In genomic region chr6:98433325-98433724, GRCh38 we compare ENCODE assay signal across 16 cellular contexts.
DNase-seq lines count a peak whose midpoint lies in the region; ATAC-seq and TF ChIP-seq lines count a peak whose summit lies in the region.
"Had no signal": no experiment of that assay in that cellular context is flagged by ENCODE, and none has a peak within 500 bp of the region (broad histone marks: within the 10 kb centered on the region; RNA-seq: fewer than 3 reads in every experiment).

No MANE protein-coding gene starts in this region.

- no peak overlapping the region for H3K27ac ChIP-seq in mammary epithelial cell (ENCODE audit: insufficient read depth, low read depth, low read length)
- H3K27ac ChIP-seq: SK-N-MC, upper lobe of right lung, WERI-Rb-1 had no signal

- no peaks in the 10 kb centered on the region for H3K27me3 ChIP-seq in mammary epithelial cell (ENCODE audit: insufficient read depth, low read length)
- H3K27me3 ChIP-seq: upper lobe of right lung had no signal

- no peaks in the 10 kb centered on the region for H3K9me3 ChIP-seq in mammary epithelial cell (replicated peaks; ENCODE audit: insufficient read depth, low read length)
- H3K9me3 ChIP-seq: mucosa of descending colon had no signal

- H4K20me1 ChIP-seq in mammary epithelial cell (ENCODE audit: insufficient read depth, low read length) = no peaks in the 10 kb centered on the region

- WGBS in mammary epithelial cell (ENCODE audit: low coverage, missing lambda C conversion rate) = 50% methylated on average over 2 of the region's 2 CpGs

- intact Hi-C loops in mammary epithelial cell (cut with micrococcal nuclease) = no loop called here

- no peaks in the 10 kb centered on the region for H3K4me1 ChIP-seq in mammary epithelial cell (ENCODE audit: insufficient read depth, low read length)
- H3K4me1 ChIP-seq: upper lobe of right lung had no signal

- BruUV-seq in mammary epithelial cell (replicated peaks; lab: Mats Ljungman, UMichigan) = no TSS peak

- CTCF ChIA-PET in mammary epithelial cell (lab: Charles Lee; ENCODE audit: low non-redundant PET) = no interaction called here

- ATAC-seq in GM18505 (IDR thresholded peaks at IDR 0.05; ENCODE audit: unreplicated experiment) (peak; percentile 94), GM19467 (IDR thresholded peaks at IDR 0.05; ENCODE audit: unreplicated experiment) (peak; percentile 81), HG02798 (IDR thresholded peaks at IDR 0.05; ENCODE audit: poor library complexity, unreplicated experiment) (peak; percentile 77), HG03442 (IDR thresholded peaks at IDR 0.05; ENCODE audit: unreplicated experiment) (peak; percentile 95)
- ATAC-seq: mucosa of descending colon, upper lobe of right lung had no signal

- H3K4me2 ChIP-seq in mammary epithelial cell (ENCODE audit: insufficient read depth, low read depth, low read length) = no peak overlapping the region

- H3K4me3 ChIP-seq in mammary epithelial cell (replicated peaks in 1 of 3; ENCODE audit: insufficient read depth in 1 of 3, low read depth in 2 of 3, low read length in 3 of 3) = no peak overlapping the region
- H3K4me3 ChIP-seq: mucosa of descending colon, SK-N-MC, upper lobe of right lung had no signal

- no peak overlapping the region for H3K9ac ChIP-seq in mammary epithelial cell (ENCODE audit: insufficient read depth, low read length)

- in situ Hi-C loops in mammary epithelial cell (cut with MboI; ENCODE audit: low sequenced_read_pairs in 2 of 2) = no loop called here

- dilution Hi-C loops in mammary epithelial cell (cut with HindIII; ENCODE audit: low sequenced_read_pairs) = no loop called here

- no peaks in the 10 kb centered on the region for H3K36me3 ChIP-seq in mammary epithelial cell (ENCODE audit: insufficient read depth, low read length)
- H3K36me3 ChIP-seq: upper lobe of right lung, WERI-Rb-1 had no signal

- no peaks in the 10 kb centered on the region for H3K79me2 ChIP-seq in mammary epithelial cell (ENCODE audit: insufficient read depth, low read length)

- DNase-seq in mammary epithelial cell (no peak), germinal center (ENCODE audit: low spot score) (no peak), NCI-H2029 treated with DMSO at 0.1 percent for 48 hours (lab: John Stamatoyannopoulos, UW) (no peak), KG1 (lab: John Stamatoyannopoulos, UW) (no peak)
- DNase-seq: activated CD8-positive, alpha-beta memory T cell treated with anti-CD3 and anti-CD28 coated beads, Interleukin-2, amount 50 U/mL, for 48 hours; immature natural killer cell; Karpas-422; mucosa of descending colon; NCI-H1694 treated with DMSO at 0.1 percent for 48 hours; upper lobe of right lung; WERI-Rb-1 had no signal

- no peak for TF ChIP-seq CTCF in mammary epithelial cell (conservative IDR thresholded peaks at IDR 0.05 in 1 of 2, IDR thresholded peaks at IDR 0.05 in 1 of 2; ENCODE audit: extremely low read depth in 1 of 2, insufficient read depth in 1 of 2, low read depth in 1 of 2, low read length in 2 of 2)

- TF ChIP-seq POLR2A in GM18505 (IDR thresholded peaks at IDR 0.05; ENCODE audit: borderline replicate concordance, extremely low read depth, insufficient read depth, insufficient read length) = no peak

- H2AFZ ChIP-seq in mammary epithelial cell (ENCODE audit: low read depth, low read length) = no peak overlapping the region
